In the genomic region with DNA sequence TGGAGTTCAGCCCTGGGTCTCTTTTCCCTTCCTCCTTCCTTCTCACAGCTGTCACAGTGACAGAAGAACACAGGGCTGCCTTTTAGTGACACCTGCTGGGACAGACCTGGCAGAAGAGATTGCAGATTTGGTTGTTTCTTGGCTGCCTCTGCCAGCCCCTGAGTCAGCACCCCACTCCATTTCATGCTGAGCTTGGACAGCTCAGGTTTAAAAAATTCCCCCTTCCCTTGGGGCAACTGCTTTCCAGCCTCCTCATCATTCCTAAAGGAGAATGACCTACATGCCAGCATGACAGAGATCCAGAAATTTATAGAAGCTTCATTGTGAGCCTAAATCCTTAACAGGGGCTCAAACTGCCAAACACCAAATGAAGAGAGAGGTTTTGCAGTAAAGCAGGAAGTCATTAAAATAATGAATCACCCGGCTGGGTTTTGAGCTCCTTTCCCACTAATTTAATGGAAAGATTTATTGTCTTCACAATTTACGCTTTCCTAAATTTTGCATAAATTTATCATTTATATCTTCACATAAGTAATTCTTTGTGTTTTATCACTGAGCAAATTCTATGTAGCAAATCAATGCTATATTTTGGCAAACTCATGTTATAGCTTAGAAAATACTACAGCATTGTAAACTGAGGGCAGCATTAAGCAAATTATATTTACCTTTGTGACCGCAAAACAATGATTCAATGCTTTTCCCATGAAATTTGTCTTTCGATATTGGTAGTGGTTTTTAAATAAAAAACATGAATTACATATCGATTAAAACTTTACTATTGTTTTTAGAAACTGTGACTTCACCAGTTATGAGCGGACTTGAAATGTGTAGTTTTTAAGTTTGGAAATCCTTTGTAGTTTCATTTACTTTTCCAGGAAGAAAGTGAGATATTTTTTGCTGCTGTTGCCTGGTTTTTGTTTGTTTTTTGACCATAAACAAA, we compare ENCODE assay signal across 9 cellular contexts.
DNase-seq lines count a peak whose midpoint lies in the region; ATAC-seq and TF ChIP-seq lines count a peak whose summit lies in the region.
"Had no signal": no experiment of that assay in that cellular context is flagged by ENCODE, and none has a peak within 500 bp of the region (broad histone marks: within the 10 kb centered on the region; RNA-seq: fewer than 3 reads in every experiment).

No MANE protein-coding gene starts in this region.

- no peaks in the 10 kb centered on the region for H3K79me1 ChIP-seq in IMR-90 (ENCODE audit: low read depth in 1 of 2, low read length in 2 of 2)

- H3K4me1 Mint-ChIP-seq in stimulated activated memory B cell treated with anti-CD40 and anti-IgM and Interleukin-4, amounts not matched to agents 10 μg/mL and 1 μg/mL and 100 μg/mL, for 72 hours: no peaks in the 10 kb centered on the region
- H3K4me1 Mint-ChIP-seq: activated naive CD8-positive, alpha-beta T cell treated with anti-CD3 and anti-CD28 coated beads, Interleukin-2, amount 10 ng/mL, durations not matched to agents 7 days and 5 days had no signal

- no peak overlapping the region for H2AK9ac ChIP-seq in IMR-90 (replicated peaks; ENCODE audit: low read depth, low read length, poor library complexity)

- dilution Hi-C loops in IMR-90 (cut with HindIII; ENCODE audit: low sequenced_read_pairs, unreplicated experiment): no loop called here

- no peak overlapping the region for H3K56ac ChIP-seq in IMR-90 (ENCODE audit: extremely low read depth, insufficient read depth, low read length)

- H3K4me2 ChIP-seq in IMR-90 (ENCODE audit: low read depth, low read length): no peak overlapping the region

- no peaks in the 10 kb centered on the region for H3K9me1 ChIP-seq in IMR-90 (ENCODE audit: insufficient read depth, low read length)

- H3K27me3 ChIP-seq in ACC112 (ENCODE audit: insufficient read depth, low read length): no peaks in the 10 kb centered on the region
- no peaks in the 10 kb centered on the region for H3K27me3 ChIP-seq in IMR-90 (ENCODE audit: control insufficient read depth, insufficient read depth, low read length)
- no peaks in the 10 kb centered on the region for H3K27me3 ChIP-seq in SJCRH30
- no peaks in the 10 kb centered on the region for H3K27me3 ChIP-seq in gastrocnemius medialis

- H3K14ac ChIP-seq in IMR-90 (replicated peaks; ENCODE audit: low read depth, low read length): no peak overlapping the region

- peak; percentile 84 for TF ChIP-seq RAD21 in IMR-90 (IDR thresholded peaks at IDR 0.05; ENCODE audit: low read length)

- CTCF ChIA-PET in IMR-90 (lab: Yijun Ruan, JAX): interaction anchor here (0.5 to 1.4 kb wide), 10 partner anchors 13 to 1112 kb away, joined by 3 to 7 read pairs (median 4); no protein-coding TSS in a partner anchor

- H3K27me3 Mint-ChIP-seq in stimulated activated memory B cell treated with anti-CD40 and anti-IgM and Interleukin-4, amounts not matched to agents 10 μg/mL and 1 μg/mL and 100 μg/mL, for 72 hours: peaks cover 2% of the 10 kb centered on the region
- H3K27me3 Mint-ChIP-seq: activated naive CD8-positive, alpha-beta T cell treated with anti-CD3 and anti-CD28 coated beads, Interleukin-2, amount 10 ng/mL, durations not matched to agents 7 days and 5 days had no signal

- no peak overlapping the region for H2BK120ac ChIP-seq in IMR-90 (ENCODE audit: low read depth, low read length)

- H3K4me1 ChIP-seq in ACC112 (ENCODE audit: control insufficient read depth, insufficient read depth, low read length, unreplicated experiment) (peaks cover 15% of the 10 kb centered on the region), IMR-90 (ENCODE audit: control insufficient read depth, insufficient read depth, low read length) (peaks cover 3% of the 10 kb centered on the region), SJCRH30 (peaks cover 15% of the 10 kb centered on the region), gastrocnemius medialis (no peaks in the 10 kb centered on the region)

- no peak overlapping the region for H3K27ac Mint-ChIP-seq in stimulated activated memory B cell treated with anti-CD40 and anti-IgM and Interleukin-4, amounts not matched to agents 10 μg/mL and 1 μg/mL and 100 μg/mL, for 72 hours
- H3K27ac Mint-ChIP-seq: activated naive CD8-positive, alpha-beta T cell treated with anti-CD3 and anti-CD28 coated beads, Interleukin-2, amount 10 ng/mL, durations not matched to agents 7 days and 5 days had no signal

- POLR2A ChIA-PET in IMR-90 (lab: Charles Lee; ENCODE audit: unreplicated experiment): interaction anchor here (0.7 to 1.1 kb wide), 2 partner anchors 707 to 958 kb away, joined by 3 read pairs; no protein-coding TSS in a partner anchor

- ATAC-seq in IMR-90 (ENCODE audit: low read depth) (peak; percentile 86), gastrocnemius medialis (peak; percentile 81 to 87), HG03108 (IDR thresholded peaks at IDR 0.05; ENCODE audit: unreplicated experiment) (no peak), GM21515 (IDR thresholded peaks at IDR 0.05; ENCODE audit: unreplicated experiment) (no peak)
- ATAC-seq in stimulated activated memory B cell treated with anti-CD40 and anti-IgM and Interleukin-4, amounts not matched to agents 10 μg/mL and 1 μg/mL and 100 μg/mL, for 72 hours: no peak

- H3K36me3 ChIP-seq in ACC112 (ENCODE audit: insufficient read depth, low read length): no peaks in the 10 kb centered on the region
- no peaks in the 10 kb centered on the region for H3K36me3 ChIP-seq in IMR-90 (ENCODE audit: control insufficient read depth, insufficient read depth, low read length)
- H3K36me3 ChIP-seq in SJCRH30: no peaks in the 10 kb centered on the region
- no peaks in the 10 kb centered on the region for H3K36me3 ChIP-seq in gastrocnemius medialis

- no peak overlapping the region for H2BK15ac ChIP-seq in IMR-90 (ENCODE audit: low read depth, low read length)

- no peaks in the 10 kb centered on the region for H4K20me1 ChIP-seq in IMR-90 (ENCODE audit: insufficient read depth, low read length)

- H3K36me3 Mint-ChIP-seq in stimulated activated memory B cell treated with anti-CD40 and anti-IgM and Interleukin-4, amounts not matched to agents 10 μg/mL and 1 μg/mL and 100 μg/mL, for 72 hours: no peaks in the 10 kb centered on the region
- H3K36me3 Mint-ChIP-seq: activated naive CD8-positive, alpha-beta T cell treated with anti-CD3 and anti-CD28 coated beads, Interleukin-2, amount 10 ng/mL, durations not matched to agents 7 days and 5 days had no signal

- H2AFZ ChIP-seq in ACC112 (ENCODE audit: low read length, unreplicated experiment) (no peak overlapping the region), IMR-90 (replicated peaks; ENCODE audit: low read length, poor library complexity) (peak overlapping the region; percentile 63)

- H3K27ac ChIP-seq in ACC112 (ENCODE audit: low read depth, low read length) (0 out of 2 replicates have a peak overlapping the region, but pooled peaks have one; percentile 5), IMR-90 (ENCODE audit: insufficient read depth, low read length) (no peak overlapping the region), SJCRH30 (peak overlapping the region; percentile 59), gastrocnemius medialis (no peak overlapping the region)

- H3K79me2 ChIP-seq in ACC112 (ENCODE audit: control insufficient read depth, insufficient read depth, low read length, unreplicated experiment): no peaks in the 10 kb centered on the region

- BruUV-seq in IMR-90 (replicated peaks; lab: Mats Ljungman, UMichigan): no TSS peak

- no peak overlapping the region for H4K5ac ChIP-seq in IMR-90 (ENCODE audit: low read depth, low read length)

- TF ChIP-seq CTCF in IMR-90 (conservative IDR thresholded peaks at IDR 0.05; ENCODE audit: low read depth, low read length) (peak; percentile 54), gastrocnemius medialis (IDR thresholded peaks at IDR 0.05 in 4 of 5, conservative IDR thresholded peaks at IDR 0.05 in 1 of 5) (no peak)

- H4K91ac ChIP-seq in IMR-90 (ENCODE audit: insufficient read depth, low read depth, low read length): no peak overlapping the region

- no CpG with 5 or more reads among the region's 6 CpGs for WGBS in IMR-90 (ENCODE audit: extremely low coverage in 2 of 2, insufficient read length in 1 of 2), 2 experiments

- no peak overlapping the region for H3K23ac ChIP-seq in IMR-90 (ENCODE audit: low read depth, low read length)

- no peak overlapping the region for H2AK5ac ChIP-seq in IMR-90 (ENCODE audit: low read depth, low read length)

- no peak overlapping the region for H3K4ac ChIP-seq in IMR-90 (ENCODE audit: low read depth, low read length)

- no peaks in the 10 kb centered on the region for H3K9me3 ChIP-seq in IMR-90 (ENCODE audit: control insufficient read depth, insufficient read depth, low read length)
- no peaks in the 10 kb centered on the region for H3K9me3 ChIP-seq in SJCRH30 (replicated peaks)
- H3K9me3 ChIP-seq in gastrocnemius medialis: no peaks in the 10 kb centered on the region

- H4K8ac ChIP-seq in IMR-90 (ENCODE audit: low read depth in 2 of 2, low read length in 2 of 2): no peak overlapping the region; a peak in 1 of 4 replicates

- no peaks in the 10 kb centered on the region for H3K9me3 Mint-ChIP-seq in stimulated activated memory B cell treated with anti-CD40 and anti-IgM and Interleukin-4, amounts not matched to agents 10 μg/mL and 1 μg/mL and 100 μg/mL, for 72 hours
- H3K9me3 Mint-ChIP-seq: activated naive CD8-positive, alpha-beta T cell treated with anti-CD3 and anti-CD28 coated beads, Interleukin-2, amount 10 ng/mL, durations not matched to agents 7 days and 5 days had no signal

- no peak overlapping the region for H2BK5ac ChIP-seq in IMR-90 (ENCODE audit: low read depth, low read length, poor library complexity, severe bottlenecking)

- no peak overlapping the region for H3K4me3 Mint-ChIP-seq in stimulated activated memory B cell treated with anti-CD40 and anti-IgM and Interleukin-4, amounts not matched to agents 10 μg/mL and 1 μg/mL and 100 μg/mL, for 72 hours
- H3K4me3 Mint-ChIP-seq: activated naive CD8-positive, alpha-beta T cell treated with anti-CD3 and anti-CD28 coated beads, Interleukin-2, amount 10 ng/mL, durations not matched to agents 7 days and 5 days had no signal

- DNase-seq in IMR-90 (peak; percentile 88), SJCRH30 (peak; percentile 92 to 96), glomerular visceral epithelial cell (ENCODE audit: extremely low spot score) (peak; percentile 46), gastrocnemius medialis (peak; percentile 10 to 31)
- DNase-seq: activated naive CD8-positive, alpha-beta T cell treated with anti-CD3 and anti-CD28 coated beads, Interleukin-2, amount 10 ng/mL, durations not matched to agents 7 days and 5 days had no signal

- no peak for TF ChIP-seq POLR2A in IMR-90 (IDR thresholded peaks at IDR 0.05; ENCODE audit: low read depth, low read length)
- no peak for TF ChIP-seq POLR2A in gastrocnemius medialis (IDR thresholded peaks at IDR 0.05)

- no peak overlapping the region for H3K18ac ChIP-seq in IMR-90 (ENCODE audit: low read depth, low read length)

- H3K9ac ChIP-seq in IMR-90 (ENCODE audit: low read depth, low read length): no peak overlapping the region

- H3K4me3 ChIP-seq in ACC112 (ENCODE audit: low read depth, low read length) (no peak overlapping the region), IMR-90 (ENCODE audit: insufficient read depth, low read depth, low read length) (no peak overlapping the region), SJCRH30 (no peak overlapping the region), gastrocnemius medialis (no peak overlapping the region)

- intact Hi-C loops in IMR-90 (cut with micrococcal nuclease) (loop anchor here (2.0 kb wide), 1 partner anchor 1091 kb away; no protein-coding TSS in a partner anchor), gastrocnemius medialis (cut with DNase I; ENCODE audit: low total_unique reads) (no loop called here)

- in situ Hi-C loops in IMR-90 (cut with MboI; ENCODE audit: low sequenced_read_pairs) (no loop called here), gastrocnemius medialis (cut with MboI; ENCODE audit: low sequenced_read_pairs in 4 of 4) (no loop called here)

- H2BK20ac ChIP-seq in IMR-90 (ENCODE audit: low read depth, low read length): no peak overlapping the region

Comparison
In these comparisons a context has a peak if more than half of its experiments do, and no peak if none do; other contexts are left out.
1. H3K27ac ChIP-seq: peak in ACC112 (single experiment) and SJCRH30 (single experiment); none in IMR-90 (single experiment) and gastrocnemius medialis (0 of 4).
2. ATAC-seq: peak in IMR-90 (single experiment) and gastrocnemius medialis (2 of 2); none in stimulated activated memory B cell treated with anti-CD40 and anti-IgM and Interleukin-4, amounts not matched to agents 10 μg/mL and 1 μg/mL and 100 μg/mL, for 72 hours (single experiment), HG03108 (single experiment) and GM21515 (single experiment).
3. DNase-seq: peak in every context shown above with its lines; median percentile 94 in SJCRH30; 88 in IMR-90; 46 in glomerular visceral epithelial cell; 20 in gastrocnemius medialis.